1 cellular context compared by ENCODE assay signal in genomic region chr5:35458824-35459207, GRCh38.
TF ChIP-seq lines count a peak whose summit lies in the region.

No MANE protein-coding gene starts in this region.

TF ChIP-seq in HepG2, 621 proteins besides CTCF, POLR2A, EP300 and RAD21 (continued from another document):
- no peak for TF ChIP-seq REST (IDR thresholded peaks at IDR 0.05; ENCODE audit: borderline replicate concordance in 1 of 2, low read depth in 1 of 2, low read length in 2 of 2)
- TF ChIP-seq KDM6A (CRISPR knock-in tag; IDR thresholded peaks at IDR 0.05; ENCODE audit: low read depth) = no peak
- no peak for TF ChIP-seq HNF4A (CRISPR knock-in tag; IDR thresholded peaks at IDR 0.05)
